8 cellular contexts compared by ENCODE assay signal in genomic region chr1:156618853-156619581, GRCh38. TPM values are rescaled to one million over a fixed set of nuclear protein-coding genes. Genes with fewer than 3 reads are reported as not detected.
DNase-seq lines count a peak whose midpoint lies in the region; ATAC-seq and TF ChIP-seq lines count a peak whose summit lies in the region.

Gene HAPLN2, plus strand, starts transcription at chr1:156619415. Its CDS starts 4,076 bp downstream, at chr1:156623491.

- H3K27ac ChIP-seq in foreskin keratinocyte = no peak within 1 kb of the TSS
- H3K27ac ChIP-seq in colonic mucosa = no peak within 1 kb of the TSS

- no peak within 1 kb of the TSS for H3K9ac ChIP-seq in colonic mucosa (ENCODE audit: low read depth in 2 of 2, low read length in 2 of 2)

- in situ Hi-C loops in GM13976 (cut with MboI; ENCODE audit: low sequenced_read_pairs, unreplicated experiment) = no loop called here

- intact Hi-C loops in colonic mucosa (cut with DNase I) = no loop called here

- peak; percentile 39 for TF ChIP-seq CTCF in AG09319 (IDR thresholded peaks at IDR 0.05; ENCODE audit: low read depth, low read length)
- peak; percentile 41 for TF ChIP-seq CTCF in GM13976 (IDR thresholded peaks at IDR 0.05; ENCODE audit: borderline replicate concordance, control extremely low read depth, extremely low read depth, insufficient read depth, missing control alignments)
- peak; percentile 53 for TF ChIP-seq CTCF in foreskin keratinocyte (conservative IDR thresholded peaks at IDR 0.05)
- TF ChIP-seq CTCF in colonic mucosa (IDR thresholded peaks at IDR 0.05) = no peak

- no peak within 1 kb of the TSS for H3K4me3 ChIP-seq in colonic mucosa

- no peaks in the 10 kb centered on the region for H3K36me3 ChIP-seq in colonic mucosa

- no peaks in the 10 kb centered on the region for H3K9me3 ChIP-seq in colonic mucosa

- ATAC-seq in SK-N-SH treated with all-trans-retinoic acid at 6 μM for 48 hours (peak; percentile 18; the same call in 2 of the 3 replicates), foreskin keratinocyte (peak; percentile 41), GM18868 (IDR thresholded peaks at IDR 0.05; ENCODE audit: unreplicated experiment) (no peak), HG03442 (IDR thresholded peaks at IDR 0.05; ENCODE audit: unreplicated experiment) (no peak)

- H3K4me1 ChIP-seq in foreskin keratinocyte (no peaks in the 10 kb centered on the region), colonic mucosa (peaks cover 2% of the 10 kb centered on the region)

- H3K27me3 ChIP-seq in foreskin keratinocyte (peaks cover 78% of the 10 kb centered on the region), colonic mucosa (peaks cover 23% of the 10 kb centered on the region)

- DNase-seq in AG09319 (ENCODE audit: extremely low read depth, low read depth) (no peak), GM13976 (ENCODE audit: low spot score) (no peak), foreskin keratinocyte (no peak), LoVo (ENCODE audit: low spot score) (no peak), colonic mucosa (no peak)

TF ChIP-seq in SK-N-SH treated with all-trans-retinoic acid at 6 μM for 48 hours, 23 proteins besides CTCF, POLR2A, EP300 and RAD21:
- TF ChIP-seq CREB5 (CRISPR knock-in tag; IDR thresholded peaks at IDR 0.05; ENCODE audit: low read depth) (no peak), BACH2 (CRISPR knock-in tag; IDR thresholded peaks at IDR 0.05; ENCODE audit: borderline replicate concordance) (no peak), CSDC2 (CRISPR knock-in tag; IDR thresholded peaks at IDR 0.05) (no peak), RARB (CRISPR knock-in tag; IDR thresholded peaks at IDR 0.05) (no peak), ZNF565 (CRISPR knock-in tag; conservative IDR thresholded peaks at IDR 0.05; ENCODE audit: low read depth) (no peak), PPARA (CRISPR knock-in tag; IDR thresholded peaks at IDR 0.05; ENCODE audit: borderline replicate concordance) (no peak), TOX (CRISPR knock-in tag; IDR thresholded peaks at IDR 0.05; ENCODE audit: borderline replicate concordance) (no peak), PATZ1 (CRISPR knock-in tag; IDR thresholded peaks at IDR 0.05; ENCODE audit: borderline replicate concordance) (no peak), ESRRG (CRISPR knock-in tag; IDR thresholded peaks at IDR 0.05) (no peak)
- TF ChIP-seq, protein P1, sequence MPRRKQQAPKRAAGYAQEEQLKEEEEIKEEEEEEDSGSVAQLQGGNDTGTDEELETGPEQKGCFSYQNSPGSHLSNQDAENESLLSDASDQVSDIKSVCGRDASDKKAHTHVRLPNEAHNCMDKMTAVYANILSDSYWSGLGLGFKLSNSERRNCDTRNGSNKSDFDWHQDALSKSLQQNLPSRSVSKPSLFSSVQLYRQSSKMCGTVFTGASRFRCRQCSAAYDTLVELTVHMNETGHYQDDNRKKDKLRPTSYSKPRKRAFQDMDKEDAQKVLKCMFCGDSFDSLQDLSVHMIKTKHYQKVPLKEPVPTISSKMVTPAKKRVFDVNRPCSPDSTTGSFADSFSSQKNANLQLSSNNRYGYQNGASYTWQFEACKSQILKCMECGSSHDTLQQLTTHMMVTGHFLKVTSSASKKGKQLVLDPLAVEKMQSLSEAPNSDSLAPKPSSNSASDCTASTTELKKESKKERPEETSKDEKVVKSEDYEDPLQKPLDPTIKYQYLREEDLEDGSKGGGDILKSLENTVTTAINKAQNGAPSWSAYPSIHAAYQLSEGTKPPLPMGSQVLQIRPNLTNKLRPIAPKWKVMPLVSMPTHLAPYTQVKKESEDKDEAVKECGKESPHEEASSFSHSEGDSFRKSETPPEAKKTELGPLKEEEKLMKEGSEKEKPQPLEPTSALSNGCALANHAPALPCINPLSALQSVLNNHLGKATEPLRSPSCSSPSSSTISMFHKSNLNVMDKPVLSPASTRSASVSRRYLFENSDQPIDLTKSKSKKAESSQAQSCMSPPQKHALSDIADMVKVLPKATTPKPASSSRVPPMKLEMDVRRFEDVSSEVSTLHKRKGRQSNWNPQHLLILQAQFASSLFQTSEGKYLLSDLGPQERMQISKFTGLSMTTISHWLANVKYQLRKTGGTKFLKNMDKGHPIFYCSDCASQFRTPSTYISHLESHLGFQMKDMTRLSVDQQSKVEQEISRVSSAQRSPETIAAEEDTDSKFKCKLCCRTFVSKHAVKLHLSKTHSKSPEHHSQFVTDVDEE (CRISPR knock-in tag; IDR thresholded peaks at IDR 0.05) = no peak

RNA-seq across cellular contexts. Expression of gene HAPLN2, which starts in this region (rescaled TPM):
- total RNA-seq in foreskin keratinocyte = not detected in 2 replicates
- polyA plus RNA-seq in foreskin keratinocyte = not detected in 2 replicates
- under 1 TPM in 1 of 2 donors, not detected in 1; 0.96 TPM for total RNA-seq in colonic mucosa

Comparison
In these comparisons a context has a peak if more than half of its experiments do, and no peak if none do; other contexts are left out.
1. Peak in ATAC-seq in foreskin keratinocyte; RNA of the gene not detected or under 1 TPM.